ENCODE assay signal across 21 cellular contexts in the genomic region with DNA sequence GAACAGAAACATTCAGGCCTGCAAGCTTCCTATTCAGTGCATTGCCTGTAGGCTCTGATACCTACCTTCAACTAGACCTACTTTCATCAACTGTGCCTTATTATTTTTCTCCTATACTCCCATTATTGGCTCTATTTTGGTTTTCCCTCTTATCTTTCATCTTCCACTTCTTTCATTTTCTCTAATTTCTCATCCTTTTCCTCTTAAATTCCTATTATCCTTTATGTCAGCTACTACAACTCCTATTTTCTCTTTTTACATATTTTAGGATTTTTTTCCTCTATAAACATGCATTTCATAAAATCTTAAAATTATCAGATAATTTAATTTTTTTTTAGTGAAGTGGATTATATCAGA.
DNase-seq lines count a peak whose midpoint lies in the region; ATAC-seq and TF ChIP-seq lines count a peak whose summit lies in the region.
"Had no signal": no experiment of that assay in that cellular context is flagged by ENCODE, and none has a peak within 500 bp of the region (broad histone marks: within the 10 kb centered on the region; RNA-seq: fewer than 3 reads in every experiment).

No MANE protein-coding gene starts in this region.

- H3K4me3 ChIP-seq in BLaER1 treated with 17β-estradiol and CSF1 and Interleukin-3, amounts not matched to agents 10 nM and 100 nM: no peak overlapping the region
- no peak overlapping the region for H3K4me3 ChIP-seq in HEK293 (ENCODE audit: low read depth, low read length)
- H3K4me3 ChIP-seq: A549, GM23338, SJSA1 had no signal

- no peaks in the 10 kb centered on the region for H4K20me1 ChIP-seq in BLaER1 treated with 17β-estradiol and CSF1 and Interleukin-3, amounts not matched to agents 10 nM and 100 nM

- no peak for DNase-seq in foreskin keratinocyte
- DNase-seq in Ammon's horn (ENCODE audit: low spot score): no peak
- DNase-seq in NCI-H774 (lab: John Stamatoyannopoulos, UW): no peak
- DNase-seq in mesenteric fat pad (ENCODE audit: low spot score): no peak
- DNase-seq in NCI-H128 (lab: John Stamatoyannopoulos, UW; ENCODE audit: unreplicated experiment): no peak
- DNase-seq: CD4-positive, alpha-beta memory T cell; DMS153; GDM1; HCEC 1CT; NCI-H1092 treated with DMSO at 0.1 percent for 48 hours; NCI-H146; NCI-H226; NCI-H510A treated with DMSO at 0.1 percent for 48 hours; NK-92 treated with Interleukin-12 subunit alpha and Interleukin-12 subunit beta, amount 100 ng/mL, for 24 hours had no signal

- POLR2A ChIA-PET in HEK293 (lab: Yijun Ruan, JAX): no interaction called here

- TF ChIP-seq CTCF in HEK293 (tag by site-specific recombination; IDR thresholded peaks at IDR 0.05) (no peak), VCaP (conservative IDR thresholded peaks at IDR 0.05) (no peak), foreskin keratinocyte (conservative IDR thresholded peaks at IDR 0.05) (no peak)

- CTCF ChIA-PET in HEK293 (lab: Yijun Ruan, JAX): no interaction called here

- H3K9me3 ChIP-seq in BLaER1 treated with 17β-estradiol and CSF1 and Interleukin-3, amounts not matched to agents 10 nM and 100 nM (replicated peaks in 1 of 11): peaks cover 0 to 13% (median 0%) of the 10 kb centered on the region in 11 experiments; a peak in 6 of 22 replicates
- no peaks in the 10 kb centered on the region for H3K9me3 ChIP-seq in HEK293 (ENCODE audit: control insufficient read depth, insufficient read depth, low read depth, low read length)
- H3K9me3 ChIP-seq: A549, SJSA1 had no signal

- H3K4me1 ChIP-seq in BLaER1 treated with 17β-estradiol and CSF1 and Interleukin-3, amounts not matched to agents 10 nM and 100 nM: peaks cover 31 to 56% (median 39%) of the 10 kb centered on the region in 10 experiments
- H3K4me1 ChIP-seq in HEK293 (ENCODE audit: control insufficient read depth, insufficient read depth, low read length) (no peaks in the 10 kb centered on the region), foreskin keratinocyte (peaks cover 32% of the 10 kb centered on the region)
- H3K4me1 ChIP-seq: A549 had no signal

- no peaks in the 10 kb centered on the region for H3K27me3 ChIP-seq in BLaER1 treated with 17β-estradiol and CSF1 and Interleukin-3, amounts not matched to agents 10 nM and 100 nM
- no peaks in the 10 kb centered on the region for H3K27me3 ChIP-seq in foreskin keratinocyte
- H3K27me3 ChIP-seq: SJSA1 had no signal

- H3K9ac ChIP-seq in BLaER1 treated with 17β-estradiol and CSF1 and Interleukin-3, amounts not matched to agents 10 nM and 100 nM: no peak overlapping the region

- H3K4me2 ChIP-seq in BLaER1 treated with 17β-estradiol and CSF1 and Interleukin-3, amounts not matched to agents 10 nM and 100 nM: peak overlapping the region in 1 of 11 experiments; percentile 17; a peak in 1 of 22 replicates
- H3K4me2 ChIP-seq: A549, GM23338 had no signal

- ATAC-seq in foreskin keratinocyte: no peak
- ATAC-seq: A549, GM23338, Right ventricle myocardium inferior had no signal

- no peaks in the 10 kb centered on the region for H3K36me3 ChIP-seq in BLaER1 treated with 17β-estradiol and CSF1 and Interleukin-3, amounts not matched to agents 10 nM and 100 nM
- no peaks in the 10 kb centered on the region for H3K36me3 ChIP-seq in HEK293 (ENCODE audit: control insufficient read depth in 2 of 2, insufficient read depth in 1 of 2, low read length in 2 of 2)
- H3K36me3 ChIP-seq: SJSA1 had no signal

- peak overlapping the region in 8 of 11 experiments; percentile 20 to 98 (median 96); a peak in 12 of 22 replicates for H3K27ac ChIP-seq in BLaER1 treated with 17β-estradiol and CSF1 and Interleukin-3, amounts not matched to agents 10 nM and 100 nM
- H3K27ac ChIP-seq in HEK293 (ENCODE audit: extremely low read depth, low read depth, low read length): no peak overlapping the region
- peak overlapping the region; percentile 3; the same call in 1 of the 2 replicates for H3K27ac ChIP-seq in VCaP
- peak overlapping the region; percentile 33 for H3K27ac ChIP-seq in foreskin keratinocyte
- H3K27ac ChIP-seq: A549, SJSA1 had no signal

TF ChIP-seq in HEK293, 187 proteins besides CTCF, POLR2A, EP300 and RAD21:
- TF ChIP-seq ZNF777 (tag by site-specific recombination; IDR thresholded peaks at IDR 0.05; ENCODE audit: borderline replicate concordance): no peak
- peak; percentile 6 for TF ChIP-seq SETDB1 (IDR thresholded peaks at IDR 0.05; ENCODE audit: insufficient read length, low read length)
